In the genomic region with DNA sequence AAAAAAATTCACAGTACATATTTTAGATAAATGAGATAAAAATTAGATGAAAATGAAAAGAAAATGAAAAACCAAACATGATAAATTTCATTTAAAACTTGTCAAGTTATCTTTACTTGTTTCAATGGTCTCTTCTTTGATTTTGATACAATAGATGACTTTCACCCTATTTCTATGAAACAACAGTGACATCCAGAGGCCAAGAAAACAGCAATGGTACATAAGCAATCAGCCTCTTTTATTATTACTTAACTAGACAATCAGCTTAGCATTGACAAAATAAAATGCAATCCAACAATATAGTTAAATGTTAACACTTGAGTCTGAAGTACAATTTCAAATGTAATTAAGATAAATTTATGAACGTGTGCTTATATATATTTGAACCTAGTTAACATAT, we compare ENCODE assay signal across 13 cellular contexts.
DNase-seq lines count a peak whose midpoint lies in the region; ATAC-seq, FAIRE-seq and TF ChIP-seq lines count a peak whose summit lies in the region.
"Had no signal": no experiment of that assay in that cellular context is flagged by ENCODE, and none has a peak within 500 bp of the region (broad histone marks: within the 10 kb centered on the region; RNA-seq: fewer than 3 reads in every experiment).

No MANE protein-coding gene starts in this region.

- H3K79me2 ChIP-seq in HepG2 (ENCODE audit: insufficient read depth, low read length) = no peaks in the 10 kb centered on the region

- H4K20me1 ChIP-seq in HepG2 (ENCODE audit: insufficient read depth, low read length) = peaks cover 4% of the 10 kb centered on the region; the same call in 1 of the 2 replicates

- H3K27ac ChIP-seq in HUES48 (ENCODE audit: low read depth, low read length) (peak overlapping the region; percentile 14), HepG2 (ENCODE audit: extremely low read length, insufficient read depth, low read length) (no peak overlapping the region), Peyer's patch (no peak overlapping the region), ovary (no peak overlapping the region)
- H3K27ac ChIP-seq: skin epidermis had no signal

- H3K4me3 ChIP-seq in HUES48 (ENCODE audit: low read depth, low read length) (no peak overlapping the region), HepG2 (replicated peaks in 1 of 3; ENCODE audit: insufficient read depth in 1 of 3, low read depth in 2 of 3, low read length in 3 of 3) (no peak overlapping the region), Peyer's patch (no peak overlapping the region), ovary (no peak overlapping the region)
- H3K4me3 ChIP-seq: skin epidermis had no signal

- H3K27me3 ChIP-seq in HUES48 (ENCODE audit: control insufficient read depth, insufficient read depth, low read length) (no peaks in the 10 kb centered on the region), HepG2 (ENCODE audit: control insufficient read depth in 1 of 2, insufficient read depth in 2 of 2, low read length in 2 of 2) (no peaks in the 10 kb centered on the region), Peyer's patch (no peaks in the 10 kb centered on the region), ovary (no peaks in the 10 kb centered on the region)

- intact Hi-C loops in HepG2 (cut with micrococcal nuclease; ENCODE audit: unreplicated experiment) (loop anchor here (2.0 to 5.0 kb wide), 2 partner anchors 563 to 686 kb away; no protein-coding TSS in a partner anchor), ovary (cut with DNase I) (no loop called here)

- in situ Hi-C loops in HepG2 (cut with HindIII; ENCODE audit: extremely low pct_ligation_motif_present, low pct_unique_long_range_greater_than_20kb) = no loop called here

- no peak for TF ChIP-seq EP300 in HepG2 (IDR thresholded peaks at IDR 0.05; ENCODE audit: low read depth in 2 of 2, low read length in 2 of 2)
- TF ChIP-seq EP300 in HepG2 (CRISPR knock-in tag; IDR thresholded peaks at IDR 0.05; ENCODE audit: borderline replicate concordance) = no peak
- TF ChIP-seq EP300 in ovary (IDR thresholded peaks at IDR 0.05) = no peak

- H3K9me3 ChIP-seq in HUES48 (ENCODE audit: control insufficient read depth, insufficient read depth, low read length) = no peaks in the 10 kb centered on the region
- H3K9me3 ChIP-seq in HepG2 (ENCODE audit: low read length) = no peaks in the 10 kb centered on the region
- no peaks in the 10 kb centered on the region for H3K9me3 ChIP-seq in Peyer's patch
- no peaks in the 10 kb centered on the region for H3K9me3 ChIP-seq in ovary

- DNase-seq in Ammon's horn (ENCODE audit: low spot score) (peak; percentile 63), SW480 (ENCODE audit: low spot score) (peak; percentile 2), HepG2 (ENCODE audit: low spot score) (peak; percentile 7), Peyer's patch (no peak), NCI-H345 treated with DMSO at 0.1 percent for 48 hours (lab: John Stamatoyannopoulos, UW; ENCODE audit: unreplicated experiment) (no peak), NCI-H1436 (lab: John Stamatoyannopoulos, UW) (no peak), ovary (no peak)
- DNase-seq: activated CD8-positive, alpha-beta memory T cell treated with anti-CD3 and anti-CD28 coated beads, Interleukin-2, amount 50 U/mL, for 48 hours; mammary epithelial cell; NCI-H226 had no signal

- H3K4me1 ChIP-seq in HUES48 (ENCODE audit: control insufficient read depth, insufficient read depth, low read length) (peaks cover 14% of the 10 kb centered on the region), HepG2 (ENCODE audit: insufficient read depth, low read length) (peaks cover 14% of the 10 kb centered on the region), Peyer's patch (no peaks in the 10 kb centered on the region), ovary (ENCODE audit: insufficient read depth) (no peaks in the 10 kb centered on the region)

- no peak overlapping the region for H3K9ac ChIP-seq in HUES48 (ENCODE audit: low read depth, low read length)
- no peak overlapping the region for H3K9ac ChIP-seq in HepG2 (ENCODE audit: insufficient read depth, low read depth, low read length)

- H3K36me3 ChIP-seq in HUES48 (ENCODE audit: control insufficient read depth, insufficient read depth, low read length) (no peaks in the 10 kb centered on the region), HepG2 (replicated peaks in 1 of 2; ENCODE audit: control insufficient read depth in 1 of 2, insufficient read depth in 2 of 2, low read length in 2 of 2) (0 out of 5 replicates have a peak, but pooled peaks cover 0 to under 1% of the 10 kb centered on the region in 2 experiments), Peyer's patch (no peaks in the 10 kb centered on the region), ovary (no peaks in the 10 kb centered on the region)

- ATAC-seq in HepG2 = no peak

- BruUV-seq in HepG2 (replicated peaks; lab: Mats Ljungman, UMichigan) = no TSS peak

- no peak overlapping the region for H2AFZ ChIP-seq in HepG2 (ENCODE audit: low read length)

- no peak overlapping the region for H3K4me2 ChIP-seq in HepG2 (ENCODE audit: low read depth, low read length)

- TF ChIP-seq CTCF in HepG2 (CRISPR knock-in tag; IDR thresholded peaks at IDR 0.05) (peak; percentile 31), Peyer's patch (IDR thresholded peaks at IDR 0.05) (peak in 3 of 6 experiments; percentile 40 to 69 (median 45)), ovary (IDR thresholded peaks at IDR 0.05) (no peak)

- 69% methylated on average over 1 of the region's 1 CpG for WGBS in HepG2 (ENCODE audit: low lambda C conversion rate)
- 74 to 83% (median 75%) methylated on average over 1 of the region's 1 CpG for WGBS in ovary, 3 donors

- CTCF ChIA-PET in HepG2 (lab: Yijun Ruan, JAX; ENCODE audit: low intra/inter-chr PET ratio, low total read pairs) = interaction anchor here (1.1 kb wide), 1 partner anchor 688 kb away, joined by 4 read pairs; no protein-coding TSS in a partner anchor

- POLR2A ChIA-PET in HepG2 (lab: Yijun Ruan, JAX) = no interaction called here

- no peak for TF ChIP-seq RAD21 in HepG2 (CRISPR knock-in tag; IDR thresholded peaks at IDR 0.05)

- FAIRE-seq in HepG2 (lab: Jason Lieb, UNC) = no peak
- FAIRE-seq: H54 had no signal

- TF ChIP-seq POLR2A in HepG2 (IDR thresholded peaks at IDR 0.05; ENCODE audit: insufficient read depth in 1 of 2, low read depth in 2 of 2, low read length in 2 of 2) (no peak), Peyer's patch (IDR thresholded peaks at IDR 0.05) (no peak), ovary (IDR thresholded peaks at IDR 0.05) (no peak)

TF ChIP-seq in HepG2, 621 proteins besides CTCF, POLR2A, EP300 and RAD21:
- TF ChIP-seq NONO (IDR thresholded peaks at IDR 0.05) = no peak
- no peak for TF ChIP-seq NONO (CRISPR knock-in tag; conservative IDR thresholded peaks at IDR 0.05)
- TF ChIP-seq STAG1 (CRISPR knock-in tag; IDR thresholded peaks at IDR 0.05) = peak; percentile 53
- TF ChIP-seq HOXA7 (CRISPR knock-in tag; IDR thresholded peaks at IDR 0.05) = no peak
- TF ChIP-seq GZF1 (CRISPR knock-in tag; IDR thresholded peaks at IDR 0.05) = no peak
- TF ChIP-seq EHMT2 (IDR thresholded peaks at IDR 0.05; ENCODE audit: borderline replicate concordance, low read depth, low read length) = no peak
- TF ChIP-seq JDP2 (CRISPR knock-in tag; IDR thresholded peaks at IDR 0.05; ENCODE audit: borderline replicate concordance) = no peak

Comparison
In these comparisons a context has a peak if more than half of its experiments do, and no peak if none do; other contexts are left out.
1. DNase-seq: peak in Ammon's horn (single experiment), SW480 (single experiment) and HepG2 (single experiment); none in Peyer's patch (0 of 3), NCI-H345 treated with DMSO at 0.1 percent for 48 hours (single experiment), NCI-H1436 (single experiment) and ovary (0 of 5).